Comparison of ENCODE assay signal across 29 cellular contexts in genomic region chr2:15893085-15893484, GRCh38.
"Had no signal": no experiment of that assay in that cellular context is flagged by ENCODE, and none has a peak within 500 bp of the region (broad histone marks: within the 10 kb centered on the region; RNA-seq: fewer than 3 reads in every experiment).

No MANE protein-coding gene starts in this region.

- ATAC-seq: activated CD4-positive, alpha-beta T cell treated with anti-CD3 and anti-CD28 coated beads for 36 hours; activated CD4-positive, CD25-positive, alpha-beta regulatory T cell treated with anti-CD3 and anti-CD28 coated beads, Interleukin-2, amount 50 U/mL, for 24 hours; activated CD8-positive, alpha-beta memory T cell treated with anti-CD3 and anti-CD28 coated beads, Interleukin-2, amount 10 ng/mL, durations not matched to agents 7 days and 5 days; activated CD8-positive, alpha-beta T cell treated with anti-CD3 and anti-CD28 coated beads, Interleukin-2, amount 10 ng/mL, durations not matched to agents 7 days and 5 days; activated naive CD8-positive, alpha-beta T cell treated with anti-CD3 and anti-CD28 coated beads, Interleukin-2, amount 50 U/mL, for 24 hours had no signal

- H3K27me3 ChIP-seq: ascending aorta, cardiac muscle cell, colonic mucosa had no signal

- H3K27ac ChIP-seq: ascending aorta, cardiac muscle cell, colonic mucosa, WERI-Rb-1 had no signal

- DNase-seq: activated B cell treated with CpG ODN at 0.5 μM for 24 hours; activated CD4-positive, alpha-beta memory T cell treated with anti-CD3 and anti-CD28 coated beads, Interleukin-2, amount 10 ng/mL, durations not matched to agents 7 days and 5 days; activated CD4-positive, alpha-beta T cell treated with anti-CD3 and anti-CD28 coated beads for 1 hour; activated CD4-positive, alpha-beta T cell treated with anti-CD3 and anti-CD28 coated beads for 36 hours; activated CD4-positive, alpha-beta T cell treated with anti-CD3 and anti-CD28 coated beads for 48 hours; activated CD4-positive, alpha-beta T cell treated with anti-CD3 and anti-CD28 coated beads, Interleukin-2, amount 10 ng/mL, durations not matched to agents 7 days and 5 days; activated CD4-positive, alpha-beta T cell treated with anti-CD3 and anti-CD28 coated beads, Interleukin-2, amount 50 U/mL, for 48 hours; activated CD8-positive, alpha-beta memory T cell treated with anti-CD3 and anti-CD28 coated beads for 24 hours; activated CD8-positive, alpha-beta memory T cell treated with anti-CD3 and anti-CD28 coated beads, Interleukin-2, amount 10 ng/mL, durations not matched to agents 7 days and 5 days; activated CD8-positive, alpha-beta memory T cell treated with anti-CD3 and anti-CD28 coated beads, Interleukin-2, amount 50 U/mL, for 48 hours; activated CD8-positive, alpha-beta T cell treated with anti-CD3 and anti-CD28 coated beads, Interleukin-2, amount 10 ng/mL, durations not matched to agents 7 days and 5 days; activated effector memory CD4-positive, alpha-beta T cell treated with Interleukin-2 at 50 U/mL for 16 hours; activated gamma-delta T cell; activated naive CD4-positive, alpha-beta T cell treated with anti-CD3 and anti-CD28 coated beads, Interleukin-2, amount 10 ng/mL, durations not matched to agents 7 days and 5 days; activated naive CD4-positive, alpha-beta T cell treated with Interleukin-2 at 50 U/mL for 16 hours; activated naive CD8-positive, alpha-beta T cell treated with anti-CD3 and anti-CD28 coated beads, Interleukin-2, amount 10 ng/mL, durations not matched to agents 7 days and 5 days; activated naive CD8-positive, alpha-beta T cell treated with anti-CD3 and anti-CD28 coated beads, Interleukin-2, amount 50 U/mL, for 24 hours; activated T-cell treated with anti-CD3 and anti-CD28 coated beads, Interleukin-2, amount 50 U/mL, for 24 hours; activated T-cell treated with anti-CD3 and anti-CD28 coated beads, Interleukin-2, amount 50 U/mL, for 48 hours; amygdala; anterior cingulate cortex; cerebellar nuclear complex; colonic mucosa; T-helper 2 cell; T-helper 9 cell; WERI-Rb-1 had no signal

- H3K4me3 ChIP-seq: ascending aorta, cardiac muscle cell, colonic mucosa had no signal

- H3K36me3 ChIP-seq: ascending aorta, cardiac muscle cell, colonic mucosa, WERI-Rb-1 had no signal

- H3K4me1 ChIP-seq: ascending aorta, colonic mucosa had no signal
